In the genomic region with DNA sequence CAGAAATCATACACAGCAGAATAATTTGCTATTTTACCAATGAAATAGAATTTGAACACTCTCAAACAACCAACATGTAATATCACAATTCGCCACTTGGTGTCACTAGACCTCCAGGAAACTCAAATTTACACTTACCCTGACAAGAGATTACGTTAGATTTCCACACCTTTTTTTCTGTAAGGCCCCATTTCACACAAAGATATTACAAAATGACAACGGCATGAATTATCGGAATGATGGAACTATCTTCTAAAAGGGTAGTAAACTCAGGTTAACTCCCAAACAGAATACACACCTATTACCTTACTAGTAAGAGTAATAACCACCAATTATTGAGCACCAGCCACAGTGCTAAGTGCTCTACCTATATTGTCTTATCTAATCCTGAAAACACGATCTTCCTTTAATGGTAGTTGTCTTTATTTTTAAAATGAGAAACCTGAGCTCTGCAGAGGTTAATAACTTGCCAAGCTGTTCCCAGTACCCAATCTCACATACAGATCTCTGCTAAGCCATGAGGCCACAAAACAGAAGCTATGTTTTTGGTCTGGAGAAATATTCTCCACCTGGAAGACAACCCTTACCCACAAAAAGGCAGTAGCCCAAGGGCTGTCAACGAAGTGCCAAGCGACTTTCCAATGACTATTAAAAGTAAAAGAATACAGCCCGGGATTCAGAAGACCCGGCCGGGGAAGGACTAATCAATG, we compare ENCODE assay signal across 8 cellular contexts.
DNase-seq lines count a peak whose midpoint lies in the region; ATAC-seq, FAIRE-seq and TF ChIP-seq lines count a peak whose summit lies in the region.

No MANE protein-coding gene starts in this region.

- peak; percentile 68 for DNase-seq in COLO668 (lab: John Stamatoyannopoulos, UW; ENCODE audit: unreplicated experiment)
- peak; percentile 75 for DNase-seq in NB4 (ENCODE audit: low read depth)
- DNase-seq in fibroblast of villous mesenchyme (ENCODE audit: low read depth): peak; percentile 73
- DNase-seq in UCSD-AML1 (lab: John Stamatoyannopoulos, UW; ENCODE audit: unreplicated experiment): no peak

- TF ChIP-seq POLR2A in NB4 (IDR thresholded peaks at IDR 0.05; ENCODE audit: extremely low read depth, insufficient read length): no peak

- peaks cover 6% of the 10 kb centered on the region for H3K4me1 ChIP-seq in parathyroid adenoma

- no peak overlapping the region for H3K4me2 ChIP-seq in parathyroid adenoma (ENCODE audit: low read length)

- ATAC-seq in GM18868 (IDR thresholded peaks at IDR 0.05; ENCODE audit: unreplicated experiment) (peak; percentile 49), HG03520 (IDR thresholded peaks at IDR 0.05; ENCODE audit: unreplicated experiment) (no peak)

- H2AFZ ChIP-seq in parathyroid adenoma: peak overlapping the region; percentile 58

- no peak overlapping the region for H3K9ac ChIP-seq in parathyroid adenoma

- H3K36me3 ChIP-seq in parathyroid adenoma (ENCODE audit: control insufficient read depth, insufficient read depth, low read length): no peaks in the 10 kb centered on the region

- TF ChIP-seq CTCF in NB4 (IDR thresholded peaks at IDR 0.05; ENCODE audit: low read depth, low read length) (peak; percentile 51), fibroblast of villous mesenchyme (IDR thresholded peaks at IDR 0.05; ENCODE audit: insufficient read depth, low read depth, low read length) (peak; percentile 68), parathyroid adenoma (IDR thresholded peaks at IDR 0.05) (peak; percentile 67)

- H3K9me3 ChIP-seq in parathyroid adenoma (ENCODE audit: control insufficient read depth, low read length): no peaks in the 10 kb centered on the region

- H3K27ac ChIP-seq in parathyroid adenoma: peak overlapping the region; percentile 69

- no peaks in the 10 kb centered on the region for H3K79me2 ChIP-seq in parathyroid adenoma

- H3K27me3 ChIP-seq in parathyroid adenoma (ENCODE audit: control insufficient read depth, insufficient read depth, low read length): no peaks in the 10 kb centered on the region

- H3K4me3 ChIP-seq in NB4 (ENCODE audit: low read depth, low read length) (no peak overlapping the region), fibroblast of villous mesenchyme (ENCODE audit: low read depth, low read length) (no peak overlapping the region), parathyroid adenoma (ENCODE audit: low read depth, low read length) (no peak overlapping the region)

- FAIRE-seq in TTC549 (lab: Jason Lieb, UNC): peak; percentile 64
